ENCODE assay signal across 8 cellular contexts in the genomic region with DNA sequence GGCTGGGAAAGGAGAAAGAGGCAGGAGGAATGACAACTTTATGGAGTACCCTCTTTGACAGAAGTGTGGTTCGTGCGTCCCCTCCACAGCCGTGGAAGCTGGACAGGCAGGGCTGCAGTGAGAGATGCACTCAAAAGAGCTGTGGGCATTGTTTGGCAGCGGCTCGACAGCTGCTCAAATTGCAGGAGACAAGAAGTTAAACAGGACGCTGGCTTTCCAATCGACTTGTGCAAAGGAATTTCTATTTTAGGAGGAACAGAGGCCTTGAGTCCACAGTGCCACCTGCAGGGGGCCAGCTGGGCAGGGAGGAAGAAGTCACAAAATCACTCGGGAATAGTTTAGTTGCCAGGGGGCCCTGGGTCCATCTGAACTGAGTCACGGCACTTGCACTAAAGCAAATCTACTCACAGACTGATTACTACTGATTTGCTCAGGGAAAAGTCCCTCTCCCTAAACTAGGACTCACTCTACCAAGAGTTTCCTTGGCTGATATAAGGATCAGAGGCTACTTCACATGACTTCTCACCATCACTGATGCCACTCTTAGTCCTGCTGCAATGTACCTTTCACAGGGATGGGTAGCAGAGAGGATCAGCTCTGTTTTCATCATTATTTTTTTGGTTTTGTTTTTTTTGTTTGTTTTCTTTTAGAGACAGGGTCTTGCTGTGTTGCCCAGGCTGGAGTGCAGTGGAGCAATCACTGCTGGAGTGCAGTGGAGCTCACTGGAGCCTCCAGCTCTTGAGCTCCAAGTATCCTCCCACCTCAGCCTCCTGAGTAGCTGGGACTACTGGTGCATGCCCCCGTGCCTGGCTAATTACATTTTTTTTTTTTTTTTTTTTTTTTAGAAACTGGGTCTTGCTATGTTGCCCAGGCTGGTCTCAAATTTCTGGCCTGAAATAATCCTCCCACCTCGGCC.
DNase-seq lines count a peak whose midpoint lies in the region; ATAC-seq and TF ChIP-seq lines count a peak whose summit lies in the region.

No MANE protein-coding gene starts in this region.

- peaks cover 7% of the 10 kb centered on the region in 2 experiments for H3K4me1 ChIP-seq in trophoblast cell (ENCODE audit: control insufficient read depth in 1 of 2, insufficient read depth in 2 of 2, low read length in 2 of 2)

- H3K4me3 Mint-ChIP-seq in naive thymus-derived CD8-positive, alpha-beta T cell: no peak overlapping the region

- H3K27me3 Mint-ChIP-seq in naive thymus-derived CD8-positive, alpha-beta T cell: peaks cover 0 to 14% (median 0%) of the 10 kb centered on the region in 5 donors

- no peak overlapping the region for H2AK5ac ChIP-seq in trophoblast cell (ENCODE audit: low read length)

- H3K36me3 Mint-ChIP-seq in naive thymus-derived CD8-positive, alpha-beta T cell: no peaks in the 10 kb centered on the region

- 0 out of 2 replicates have a peak, but pooled peaks have one; percentile 19 for TF ChIP-seq CTCF in GM12875 (IDR thresholded peaks at IDR 0.05; ENCODE audit: borderline replicate concordance, insufficient read depth, low read depth, low read length)

- H3K4me1 Mint-ChIP-seq in naive thymus-derived CD8-positive, alpha-beta T cell: peaks cover 0 to 4% (median 0%) of the 10 kb centered on the region in 4 donors

- no peaks in the 10 kb centered on the region for H3K9me3 Mint-ChIP-seq in naive thymus-derived CD8-positive, alpha-beta T cell

- H4K91ac ChIP-seq in trophoblast cell (ENCODE audit: low read depth, low read length): no peak overlapping the region

- H3K4me2 ChIP-seq in trophoblast cell (ENCODE audit: low read length): no peak overlapping the region

- ATAC-seq in GM21447 (IDR thresholded peaks at IDR 0.05; ENCODE audit: unreplicated experiment): no peak
- no peak for ATAC-seq in naive thymus-derived CD8-positive, alpha-beta T cell

- POLR2A ChIA-PET in naive thymus-derived CD8-positive, alpha-beta T cell (lab: Charles Lee): no interaction called here

- H3K14ac ChIP-seq in trophoblast cell (ENCODE audit: low read length): no peak overlapping the region

- H3K9ac ChIP-seq in trophoblast cell (ENCODE audit: low read length): no peak overlapping the region

- H4K12ac ChIP-seq in trophoblast cell (ENCODE audit: low read depth, low read length): no peak overlapping the region

- H2BK12ac ChIP-seq in trophoblast cell (ENCODE audit: low read length): peak overlapping the region; percentile 40

- H3K27me3 ChIP-seq in trophoblast cell (ENCODE audit: insufficient read depth, low read length): no peaks in the 10 kb centered on the region

- no peaks in the 10 kb centered on the region for H3K9me3 ChIP-seq in trophoblast cell (ENCODE audit: insufficient read depth, low read depth, low read length)

- no peak overlapping the region for H2BK5ac ChIP-seq in trophoblast cell (ENCODE audit: low read depth, low read length, poor library complexity)

- H3K23ac ChIP-seq in trophoblast cell (ENCODE audit: low read length): no peak overlapping the region

- H3K4me3 ChIP-seq in GM12875 (ENCODE audit: low read depth, low read length) (no peak overlapping the region), trophoblast cell (ENCODE audit: low read depth, low read length) (no peak overlapping the region)

- no peaks in the 10 kb centered on the region for H3K79me2 ChIP-seq in trophoblast cell (ENCODE audit: control insufficient read depth, insufficient read depth, low read length, poor library complexity)

- no peak overlapping the region for H2AFZ ChIP-seq in trophoblast cell (ENCODE audit: insufficient read depth, low read length, poor library complexity)

- H3K4ac ChIP-seq in trophoblast cell (ENCODE audit: low read depth, low read length): no peak overlapping the region

- peaks cover 9% of the 10 kb centered on the region for H3K79me1 ChIP-seq in trophoblast cell (ENCODE audit: low read length)

- DNase-seq in RPMI7951 (ENCODE audit: low read depth): peak; percentile 93
- peak; percentile 86 for DNase-seq in fibroblast of peridontal ligament (ENCODE audit: extremely low read depth)
- peak; percentile 52 to 69 for DNase-seq in trophoblast cell
- DNase-seq in GM19238 (ENCODE audit: insufficient read length, low spot score): no peak
- DNase-seq in activated T-cell treated with anti-CD3 and anti-CD28 coated beads, Interleukin-2, amount 50 U/mL, for 48 hours: no peak
- DNase-seq in naive thymus-derived CD8-positive, alpha-beta T cell: no peak

- no CpG with 5 or more reads among the region's 11 CpGs for WGBS in trophoblast cell (ENCODE audit: extremely low coverage, insufficient coverage, insufficient read length)

- no peak overlapping the region for H3K27ac ChIP-seq in trophoblast cell (ENCODE audit: low read depth, low read length)

- no peak overlapping the region for H2BK120ac ChIP-seq in trophoblast cell (ENCODE audit: insufficient read depth, low read length, poor library complexity)

- H3K36me3 ChIP-seq in trophoblast cell (ENCODE audit: control insufficient read depth in 1 of 2, insufficient read depth in 2 of 2, low read length in 2 of 2): no peaks in the 10 kb centered on the region

- no peak overlapping the region for H4K8ac ChIP-seq in trophoblast cell (ENCODE audit: low read depth, low read length)

- H3K27ac Mint-ChIP-seq in naive thymus-derived CD8-positive, alpha-beta T cell: peak overlapping the region in 1 of 10 donors; percentile 75

- no peak overlapping the region for H3K18ac ChIP-seq in trophoblast cell (ENCODE audit: low read length)

Comparison
In these comparisons a context has a peak if more than half of its experiments do, and no peak if none do; other contexts are left out.
1. DNase-seq: peak in RPMI7951 (single experiment), fibroblast of peridontal ligament (single experiment) and trophoblast cell (2 of 2); none in GM19238 (single experiment), activated T-cell treated with anti-CD3 and anti-CD28 coated beads, Interleukin-2, amount 50 U/mL, for 48 hours (0 of 2) and naive thymus-derived CD8-positive, alpha-beta T cell (0 of 10).